In the genomic region with DNA sequence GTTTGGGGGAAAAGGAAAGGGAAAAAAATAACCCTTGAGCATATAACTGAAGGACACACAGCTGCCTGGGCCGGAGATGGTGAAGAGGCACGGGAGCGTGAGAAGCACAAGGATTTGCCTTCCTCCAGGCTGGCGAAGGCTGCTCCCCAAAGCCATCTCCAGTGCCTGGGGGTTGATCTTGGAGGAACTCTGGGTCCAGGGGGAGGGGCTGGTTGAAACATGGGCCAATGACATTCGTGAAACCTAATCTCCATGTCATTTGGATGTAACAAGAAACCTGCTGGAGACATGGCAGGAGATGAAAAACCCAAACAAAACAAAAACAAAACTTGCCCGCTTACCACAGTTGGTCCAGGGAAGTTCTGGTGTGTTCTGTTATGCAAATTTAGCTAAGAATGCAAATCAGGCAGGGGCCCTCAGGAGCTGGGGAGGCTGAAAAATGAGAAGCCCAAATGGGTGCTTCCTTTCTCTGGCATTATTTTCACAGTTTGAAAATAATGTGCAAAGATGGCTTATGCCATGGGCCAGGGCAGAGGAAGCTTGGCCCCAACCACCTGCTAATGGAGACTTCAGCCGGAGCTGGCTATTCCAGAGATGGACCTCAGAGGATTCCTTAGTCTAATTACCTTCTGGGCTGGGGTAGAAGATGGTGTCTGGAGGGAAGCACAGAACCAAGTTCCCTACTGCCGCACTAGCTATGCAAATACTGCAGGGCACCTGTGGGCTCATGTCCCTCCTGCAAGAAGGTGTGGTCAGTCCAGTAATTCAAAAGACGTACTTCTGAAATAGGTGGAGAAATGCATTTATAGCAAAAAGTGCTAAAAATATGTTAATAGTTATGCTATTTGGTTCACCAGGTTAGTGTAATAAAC, we compare ENCODE assay signal across 1 cellular context.
TF ChIP-seq lines count a peak whose summit lies in the region.

No MANE protein-coding gene starts in this region.

TF ChIP-seq in WTC11, 78 proteins besides CTCF, POLR2A, EP300 and RAD21 (continued from another document and continues in another):
- TF ChIP-seq, protein P1, sequence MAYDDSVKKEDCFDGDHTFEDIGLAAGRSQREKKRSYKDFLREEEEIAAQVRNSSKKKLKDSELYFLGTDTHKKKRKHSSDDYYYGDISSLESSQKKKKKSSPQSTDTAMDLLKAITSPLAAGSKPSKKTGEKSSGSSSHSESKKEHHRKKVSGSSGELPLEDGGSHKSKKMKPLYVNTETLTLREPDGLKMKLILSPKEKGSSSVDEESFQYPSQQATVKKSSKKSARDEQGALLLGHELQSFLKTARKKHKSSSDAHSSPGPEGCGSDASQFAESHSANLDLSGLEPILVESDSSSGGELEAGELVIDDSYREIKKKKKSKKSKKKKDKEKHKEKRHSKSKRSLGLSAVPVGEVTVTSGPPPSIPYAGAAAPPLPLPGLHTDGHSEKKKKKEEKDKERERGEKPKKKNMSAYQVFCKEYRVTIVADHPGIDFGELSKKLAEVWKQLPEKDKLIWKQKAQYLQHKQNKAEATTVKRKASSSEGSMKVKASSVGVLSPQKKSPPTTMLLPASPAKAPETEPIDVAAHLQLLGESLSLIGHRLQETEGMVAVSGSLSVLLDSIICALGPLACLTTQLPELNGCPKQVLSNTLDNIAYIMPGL (CRISPR knock-in tag; IDR thresholded peaks at IDR 0.05): no peak
- TF ChIP-seq MYBL2 (CRISPR knock-in tag; IDR thresholded peaks at IDR 0.05) (no peak), NFE2L1 (CRISPR knock-in tag; IDR thresholded peaks at IDR 0.05) (no peak), RELA (CRISPR knock-in tag; IDR thresholded peaks at IDR 0.05; ENCODE audit: borderline replicate concordance) (no peak), CREB1 (CRISPR knock-in tag; IDR thresholded peaks at IDR 0.05) (0 out of 2 replicates have a peak, but pooled peaks have one; percentile 2), ZNF263 (CRISPR knock-in tag; IDR thresholded peaks at IDR 0.05; ENCODE audit: low read depth) (no peak), SMAD3 (CRISPR knock-in tag; IDR thresholded peaks at IDR 0.05; ENCODE audit: borderline replicate concordance) (0 out of 2 replicates have a peak, but pooled peaks have one; percentile 44), SP1 (CRISPR knock-in tag; conservative IDR thresholded peaks at IDR 0.05) (0 out of 2 replicates have a peak, but pooled peaks have one; percentile 41), ELF4 (CRISPR knock-in tag; IDR thresholded peaks at IDR 0.05; ENCODE audit: low read depth) (no peak), FOXP1 (CRISPR knock-in tag; IDR thresholded peaks at IDR 0.05; ENCODE audit: borderline replicate concordance) (peak; percentile 73; the same call in 1 of the 2 replicates), JUN (CRISPR knock-in tag; IDR thresholded peaks at IDR 0.05) (no peak), GABPB1 (CRISPR knock-in tag; IDR thresholded peaks at IDR 0.05) (no peak), PRRX2 (CRISPR knock-in tag; IDR thresholded peaks at IDR 0.05) (no peak), GRHL2 (CRISPR knock-in tag; IDR thresholded peaks at IDR 0.05; ENCODE audit: insufficient replicate concordance, severe bottlenecking) (no peak), HMGA2 (CRISPR knock-in tag; IDR thresholded peaks at IDR 0.05) (no peak), ZNF671 (CRISPR knock-in tag; IDR thresholded peaks at IDR 0.05) (0 out of 2 replicates have a peak, but pooled peaks have one; percentile 17), GTF2I (CRISPR knock-in tag; conservative IDR thresholded peaks at IDR 0.05) (no peak), CREM (CRISPR knock-in tag; IDR thresholded peaks at IDR 0.05) (no peak)
- TF ChIP-seq, protein P2, sequence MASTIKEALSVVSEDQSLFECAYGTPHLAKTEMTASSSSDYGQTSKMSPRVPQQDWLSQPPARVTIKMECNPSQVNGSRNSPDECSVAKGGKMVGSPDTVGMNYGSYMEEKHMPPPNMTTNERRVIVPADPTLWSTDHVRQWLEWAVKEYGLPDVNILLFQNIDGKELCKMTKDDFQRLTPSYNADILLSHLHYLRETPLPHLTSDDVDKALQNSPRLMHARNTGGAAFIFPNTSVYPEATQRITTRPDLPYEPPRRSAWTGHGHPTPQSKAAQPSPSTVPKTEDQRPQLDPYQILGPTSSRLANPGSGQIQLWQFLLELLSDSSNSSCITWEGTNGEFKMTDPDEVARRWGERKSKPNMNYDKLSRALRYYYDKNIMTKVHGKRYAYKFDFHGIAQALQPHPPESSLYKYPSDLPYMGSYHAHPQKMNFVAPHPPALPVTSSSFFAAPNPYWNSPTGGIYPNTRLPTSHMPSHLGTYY (CRISPR knock-in tag; IDR thresholded peaks at IDR 0.05): no peak
- TF ChIP-seq, protein P3, sequence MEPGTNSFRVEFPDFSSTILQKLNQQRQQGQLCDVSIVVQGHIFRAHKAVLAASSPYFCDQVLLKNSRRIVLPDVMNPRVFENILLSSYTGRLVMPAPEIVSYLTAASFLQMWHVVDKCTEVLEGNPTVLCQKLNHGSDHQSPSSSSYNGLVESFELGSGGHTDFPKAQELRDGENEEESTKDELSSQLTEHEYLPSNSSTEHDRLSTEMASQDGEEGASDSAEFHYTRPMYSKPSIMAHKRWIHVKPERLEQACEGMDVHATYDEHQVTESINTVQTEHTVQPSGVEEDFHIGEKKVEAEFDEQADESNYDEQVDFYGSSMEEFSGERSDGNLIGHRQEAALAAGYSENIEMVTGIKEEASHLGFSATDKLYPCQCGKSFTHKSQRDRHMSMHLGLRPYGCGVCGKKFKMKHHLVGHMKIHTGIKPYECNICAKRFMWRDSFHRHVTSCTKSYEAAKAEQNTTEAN (CRISPR knock-in tag; IDR thresholded peaks at IDR 0.05): no peak
- TF ChIP-seq, protein P4, sequence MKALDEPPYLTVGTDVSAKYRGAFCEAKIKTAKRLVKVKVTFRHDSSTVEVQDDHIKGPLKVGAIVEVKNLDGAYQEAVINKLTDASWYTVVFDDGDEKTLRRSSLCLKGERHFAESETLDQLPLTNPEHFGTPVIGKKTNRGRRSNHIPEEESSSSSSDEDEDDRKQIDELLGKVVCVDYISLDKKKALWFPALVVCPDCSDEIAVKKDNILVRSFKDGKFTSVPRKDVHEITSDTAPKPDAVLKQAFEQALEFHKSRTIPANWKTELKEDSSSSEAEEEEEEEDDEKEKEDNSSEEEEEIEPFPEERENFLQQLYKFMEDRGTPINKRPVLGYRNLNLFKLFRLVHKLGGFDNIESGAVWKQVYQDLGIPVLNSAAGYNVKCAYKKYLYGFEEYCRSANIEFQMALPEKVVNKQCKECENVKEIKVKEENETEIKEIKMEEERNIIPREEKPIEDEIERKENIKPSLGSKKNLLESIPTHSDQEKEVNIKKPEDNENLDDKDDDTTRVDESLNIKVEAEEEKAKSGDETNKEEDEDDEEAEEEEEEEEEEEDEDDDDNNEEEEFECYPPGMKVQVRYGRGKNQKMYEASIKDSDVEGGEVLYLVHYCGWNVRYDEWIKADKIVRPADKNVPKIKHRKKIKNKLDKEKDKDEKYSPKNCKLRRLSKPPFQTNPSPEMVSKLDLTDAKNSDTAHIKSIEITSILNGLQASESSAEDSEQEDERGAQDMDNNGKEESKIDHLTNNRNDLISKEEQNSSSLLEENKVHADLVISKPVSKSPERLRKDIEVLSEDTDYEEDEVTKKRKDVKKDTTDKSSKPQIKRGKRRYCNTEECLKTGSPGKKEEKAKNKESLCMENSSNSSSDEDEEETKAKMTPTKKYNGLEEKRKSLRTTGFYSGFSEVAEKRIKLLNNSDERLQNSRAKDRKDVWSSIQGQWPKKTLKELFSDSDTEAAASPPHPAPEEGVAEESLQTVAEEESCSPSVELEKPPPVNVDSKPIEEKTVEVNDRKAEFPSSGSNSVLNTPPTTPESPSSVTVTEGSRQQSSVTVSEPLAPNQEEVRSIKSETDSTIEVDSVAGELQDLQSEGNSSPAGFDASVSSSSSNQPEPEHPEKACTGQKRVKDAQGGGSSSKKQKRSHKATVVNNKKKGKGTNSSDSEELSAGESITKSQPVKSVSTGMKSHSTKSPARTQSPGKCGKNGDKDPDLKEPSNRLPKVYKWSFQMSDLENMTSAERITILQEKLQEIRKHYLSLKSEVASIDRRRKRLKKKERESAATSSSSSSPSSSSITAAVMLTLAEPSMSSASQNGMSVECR (CRISPR knock-in tag; IDR thresholded peaks at IDR 0.05; ENCODE audit: borderline replicate concordance): no peak
- TF ChIP-seq, protein P5, sequence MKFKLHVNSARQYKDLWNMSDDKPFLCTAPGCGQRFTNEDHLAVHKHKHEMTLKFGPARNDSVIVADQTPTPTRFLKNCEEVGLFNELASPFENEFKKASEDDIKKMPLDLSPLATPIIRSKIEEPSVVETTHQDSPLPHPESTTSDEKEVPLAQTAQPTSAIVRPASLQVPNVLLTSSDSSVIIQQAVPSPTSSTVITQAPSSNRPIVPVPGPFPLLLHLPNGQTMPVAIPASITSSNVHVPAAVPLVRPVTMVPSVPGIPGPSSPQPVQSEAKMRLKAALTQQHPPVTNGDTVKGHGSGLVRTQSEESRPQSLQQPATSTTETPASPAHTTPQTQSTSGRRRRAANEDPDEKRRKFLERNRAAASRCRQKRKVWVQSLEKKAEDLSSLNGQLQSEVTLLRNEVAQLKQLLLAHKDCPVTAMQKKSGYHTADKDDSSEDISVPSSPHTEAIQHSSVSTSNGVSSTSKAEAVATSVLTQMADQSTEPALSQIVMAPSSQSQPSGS (CRISPR knock-in tag; IDR thresholded peaks at IDR 0.05; ENCODE audit: borderline replicate concordance, low read depth): no peak
- TF ChIP-seq, protein P6, sequence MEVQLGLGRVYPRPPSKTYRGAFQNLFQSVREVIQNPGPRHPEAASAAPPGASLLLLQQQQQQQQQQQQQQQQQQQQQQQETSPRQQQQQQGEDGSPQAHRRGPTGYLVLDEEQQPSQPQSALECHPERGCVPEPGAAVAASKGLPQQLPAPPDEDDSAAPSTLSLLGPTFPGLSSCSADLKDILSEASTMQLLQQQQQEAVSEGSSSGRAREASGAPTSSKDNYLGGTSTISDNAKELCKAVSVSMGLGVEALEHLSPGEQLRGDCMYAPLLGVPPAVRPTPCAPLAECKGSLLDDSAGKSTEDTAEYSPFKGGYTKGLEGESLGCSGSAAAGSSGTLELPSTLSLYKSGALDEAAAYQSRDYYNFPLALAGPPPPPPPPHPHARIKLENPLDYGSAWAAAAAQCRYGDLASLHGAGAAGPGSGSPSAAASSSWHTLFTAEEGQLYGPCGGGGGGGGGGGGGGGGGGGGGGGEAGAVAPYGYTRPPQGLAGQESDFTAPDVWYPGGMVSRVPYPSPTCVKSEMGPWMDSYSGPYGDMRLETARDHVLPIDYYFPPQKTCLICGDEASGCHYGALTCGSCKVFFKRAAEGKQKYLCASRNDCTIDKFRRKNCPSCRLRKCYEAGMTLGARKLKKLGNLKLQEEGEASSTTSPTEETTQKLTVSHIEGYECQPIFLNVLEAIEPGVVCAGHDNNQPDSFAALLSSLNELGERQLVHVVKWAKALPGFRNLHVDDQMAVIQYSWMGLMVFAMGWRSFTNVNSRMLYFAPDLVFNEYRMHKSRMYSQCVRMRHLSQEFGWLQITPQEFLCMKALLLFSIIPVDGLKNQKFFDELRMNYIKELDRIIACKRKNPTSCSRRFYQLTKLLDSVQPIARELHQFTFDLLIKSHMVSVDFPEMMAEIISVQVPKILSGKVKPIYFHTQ (CRISPR knock-in tag; IDR thresholded peaks at IDR 0.05): no peak
- TF ChIP-seq, protein P7, sequence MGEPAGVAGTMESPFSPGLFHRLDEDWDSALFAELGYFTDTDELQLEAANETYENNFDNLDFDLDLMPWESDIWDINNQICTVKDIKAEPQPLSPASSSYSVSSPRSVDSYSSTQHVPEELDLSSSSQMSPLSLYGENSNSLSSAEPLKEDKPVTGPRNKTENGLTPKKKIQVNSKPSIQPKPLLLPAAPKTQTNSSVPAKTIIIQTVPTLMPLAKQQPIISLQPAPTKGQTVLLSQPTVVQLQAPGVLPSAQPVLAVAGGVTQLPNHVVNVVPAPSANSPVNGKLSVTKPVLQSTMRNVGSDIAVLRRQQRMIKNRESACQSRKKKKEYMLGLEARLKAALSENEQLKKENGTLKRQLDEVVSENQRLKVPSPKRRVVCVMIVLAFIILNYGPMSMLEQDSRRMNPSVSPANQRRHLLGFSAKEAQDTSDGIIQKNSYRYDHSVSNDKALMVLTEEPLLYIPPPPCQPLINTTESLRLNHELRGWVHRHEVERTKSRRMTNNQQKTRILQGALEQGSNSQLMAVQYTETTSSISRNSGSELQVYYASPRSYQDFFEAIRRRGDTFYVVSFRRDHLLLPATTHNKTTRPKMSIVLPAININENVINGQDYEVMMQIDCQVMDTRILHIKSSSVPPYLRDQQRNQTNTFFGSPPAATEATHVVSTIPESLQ (CRISPR knock-in tag; IDR thresholded peaks at IDR 0.05): no peak
- TF ChIP-seq, protein P8, sequence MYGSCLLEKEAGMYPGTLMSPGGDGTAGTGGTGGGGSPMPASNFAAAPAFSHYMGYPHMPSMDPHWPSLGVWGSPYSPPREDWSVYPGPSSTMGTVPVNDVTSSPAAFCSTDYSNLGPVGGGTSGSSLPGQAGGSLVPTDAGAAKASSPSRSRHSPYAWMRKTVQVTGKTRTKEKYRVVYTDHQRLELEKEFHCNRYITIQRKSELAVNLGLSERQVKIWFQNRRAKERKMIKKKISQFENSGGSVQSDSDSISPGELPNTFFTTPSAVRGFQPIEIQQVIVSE (CRISPR knock-in tag; IDR thresholded peaks at IDR 0.05; ENCODE audit: borderline replicate concordance): no peak
- TF ChIP-seq, protein P9, sequence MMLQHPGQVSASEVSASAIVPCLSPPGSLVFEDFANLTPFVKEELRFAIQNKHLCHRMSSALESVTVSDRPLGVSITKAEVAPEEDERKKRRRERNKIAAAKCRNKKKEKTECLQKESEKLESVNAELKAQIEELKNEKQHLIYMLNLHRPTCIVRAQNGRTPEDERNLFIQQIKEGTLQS (CRISPR knock-in tag; conservative IDR thresholded peaks at IDR 0.05): no peak
- TF ChIP-seq, protein P10, sequence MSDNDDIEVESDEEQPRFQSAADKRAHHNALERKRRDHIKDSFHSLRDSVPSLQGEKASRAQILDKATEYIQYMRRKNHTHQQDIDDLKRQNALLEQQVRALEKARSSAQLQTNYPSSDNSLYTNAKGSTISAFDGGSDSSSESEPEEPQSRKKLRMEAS (CRISPR knock-in tag; IDR thresholded peaks at IDR 0.05): no peak
- TF ChIP-seq, protein P11, sequence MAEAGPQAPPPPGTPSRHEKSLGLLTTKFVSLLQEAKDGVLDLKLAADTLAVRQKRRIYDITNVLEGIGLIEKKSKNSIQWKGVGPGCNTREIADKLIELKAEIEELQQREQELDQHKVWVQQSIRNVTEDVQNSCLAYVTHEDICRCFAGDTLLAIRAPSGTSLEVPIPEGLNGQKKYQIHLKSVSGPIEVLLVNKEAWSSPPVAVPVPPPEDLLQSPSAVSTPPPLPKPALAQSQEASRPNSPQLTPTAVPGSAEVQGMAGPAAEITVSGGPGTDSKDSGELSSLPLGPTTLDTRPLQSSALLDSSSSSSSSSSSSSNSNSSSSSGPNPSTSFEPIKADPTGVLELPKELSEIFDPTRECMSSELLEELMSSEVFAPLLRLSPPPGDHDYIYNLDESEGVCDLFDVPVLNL (CRISPR knock-in tag; IDR thresholded peaks at IDR 0.05; ENCODE audit: borderline replicate concordance, low read depth): no peak
- TF ChIP-seq, protein P12, sequence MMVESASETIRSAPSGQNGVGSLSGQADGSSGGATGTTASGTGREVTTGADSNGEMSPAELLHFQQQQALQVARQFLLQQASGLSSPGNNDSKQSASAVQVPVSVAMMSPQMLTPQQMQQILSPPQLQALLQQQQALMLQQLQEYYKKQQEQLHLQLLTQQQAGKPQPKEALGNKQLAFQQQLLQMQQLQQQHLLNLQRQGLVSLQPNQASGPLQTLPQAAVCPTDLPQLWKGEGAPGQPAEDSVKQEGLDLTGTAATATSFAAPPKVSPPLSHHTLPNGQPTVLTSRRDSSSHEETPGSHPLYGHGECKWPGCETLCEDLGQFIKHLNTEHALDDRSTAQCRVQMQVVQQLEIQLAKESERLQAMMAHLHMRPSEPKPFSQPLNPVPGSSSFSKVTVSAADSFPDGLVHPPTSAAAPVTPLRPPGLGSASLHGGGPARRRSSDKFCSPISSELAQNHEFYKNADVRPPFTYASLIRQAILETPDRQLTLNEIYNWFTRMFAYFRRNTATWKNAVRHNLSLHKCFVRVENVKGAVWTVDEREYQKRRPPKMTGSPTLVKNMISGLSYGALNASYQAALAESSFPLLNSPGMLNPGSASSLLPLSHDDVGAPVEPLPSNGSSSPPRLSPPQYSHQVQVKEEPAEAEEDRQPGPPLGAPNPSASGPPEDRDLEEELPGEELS (CRISPR knock-in tag; IDR thresholded peaks at IDR 0.05): peak; percentile 48; the same call in 1 of the 2 replicates
